Comparison of ENCODE assay signal across 24 cellular contexts in the genomic region with DNA sequence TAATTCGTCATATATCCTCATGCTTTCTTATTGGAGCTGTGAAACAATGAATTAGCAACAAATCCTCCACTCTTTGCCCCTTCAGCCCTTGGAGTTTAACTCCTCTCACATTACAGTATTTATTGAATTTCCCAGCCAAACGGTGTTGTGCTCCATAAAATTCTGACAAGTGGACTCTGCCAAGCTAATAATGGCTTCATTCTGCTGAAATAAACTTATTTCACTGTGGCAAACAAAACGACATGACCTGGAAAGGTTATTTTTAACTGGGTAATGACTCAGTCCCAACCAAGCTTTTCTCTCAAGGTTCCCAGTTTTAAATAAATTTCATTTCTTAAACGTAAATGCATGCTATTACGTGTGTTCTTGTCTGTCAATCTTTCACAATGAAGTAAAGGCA.
DNase-seq lines count a peak whose midpoint lies in the region; ATAC-seq and TF ChIP-seq lines count a peak whose summit lies in the region.
"Had no signal": no experiment of that assay in that cellular context is flagged by ENCODE, and none has a peak within 500 bp of the region (broad histone marks: within the 10 kb centered on the region; RNA-seq: fewer than 3 reads in every experiment).

No MANE protein-coding gene starts in this region.

- H3K4me1 ChIP-seq in osteoblast (ENCODE audit: insufficient read depth, low read length) (no peaks in the 10 kb centered on the region), aorta (ENCODE audit: control insufficient read depth in 1 of 2, insufficient read depth in 2 of 2, low read length in 2 of 2) (peaks cover 3 to 11% of the 10 kb centered on the region in 2 donors), BE2C (no peaks in the 10 kb centered on the region)

- peak overlapping the region; percentile 4 for H2AFZ ChIP-seq in osteoblast (ENCODE audit: low read length)
- H2AFZ ChIP-seq: GM23248 had no signal

- H3K79me2 ChIP-seq in osteoblast (ENCODE audit: insufficient read depth, low read length), result no peaks in the 10 kb centered on the region

- no peaks in the 10 kb centered on the region for H3K9me3 ChIP-seq in osteoblast (ENCODE audit: low read depth, low read length)
- H3K9me3 ChIP-seq in aorta (ENCODE audit: control insufficient read depth, low read length), result no peaks in the 10 kb centered on the region
- H3K9me3 ChIP-seq in BE2C, result no peaks in the 10 kb centered on the region

- 7 to 13% methylated on average over 5 of the region's 5 CpGs for WGBS in aorta, 2 donors

- peak; percentile 39 for ATAC-seq in aorta (ENCODE audit: low FRiP score)
- ATAC-seq: activated naive CD4-positive, alpha-beta T cell treated with anti-CD3 and anti-CD28 coated beads, Interleukin-2, amount 50 U/mL, for 72 hours; naive thymus-derived CD4-positive, alpha-beta T cell; stimulated activated effector memory CD8-positive, alpha-beta T cell treated with anti-CD3 and anti-CD28 coated beads, Interleukin-12 subunit alpha, Interleukin-12 subunit beta, amount 100 ng/mL, for 72 hours had no signal

- intact Hi-C loops in aorta (cut with DNase I), result loop anchor here (10.0 kb wide), 2 partner anchors 59 to 71 kb away; no protein-coding TSS in a partner anchor

- no peak overlapping the region for H3K4me3 ChIP-seq in osteoblast (ENCODE audit: insufficient read depth, low read length)
- H3K4me3 ChIP-seq in aorta (ENCODE audit: low read length in 2 of 2), result peak overlapping the region in 1 of 2 donors; percentile 64
- no peak overlapping the region for H3K4me3 ChIP-seq in BE2C (ENCODE audit: low read depth, low read length)
- H3K4me3 ChIP-seq: GM23248 had no signal

- no peaks in the 10 kb centered on the region for H3K36me3 ChIP-seq in osteoblast (ENCODE audit: insufficient read depth, low read length)
- H3K36me3 ChIP-seq in aorta (ENCODE audit: control insufficient read depth in 1 of 2, insufficient read depth in 2 of 2, low read length in 1 of 2), result no peaks in the 10 kb centered on the region
- H3K36me3 ChIP-seq in BE2C, result no peaks in the 10 kb centered on the region

- no peaks in the 10 kb centered on the region for H4K20me1 ChIP-seq in osteoblast (ENCODE audit: insufficient read depth, low read length)

- no peak overlapping the region for H3K27ac ChIP-seq in osteoblast (ENCODE audit: low read depth, low read length)
- H3K27ac ChIP-seq in aorta (ENCODE audit: low read depth in 1 of 2, low read length in 2 of 2), result peak overlapping the region; percentile 68 to 87
- H3K27ac ChIP-seq: GM23248 had no signal

- no peak for TF ChIP-seq CTCF in osteoblast (IDR thresholded peaks at IDR 0.05; ENCODE audit: extremely low read depth, low read depth, low read length)
- TF ChIP-seq CTCF in BE2C (IDR thresholded peaks at IDR 0.05; ENCODE audit: low read depth, low read length), result no peak

- DNase-seq in NCI-H446 treated with DMSO at 0.1 percent for 48 hours (lab: John Stamatoyannopoulos, UW), result peak; percentile 28
- DNase-seq in NCI-H446 (lab: John Stamatoyannopoulos, UW), result no peak
- peak; percentile 57 for DNase-seq in cerebellar cortex (ENCODE audit: low spot score)
- no peak for DNase-seq in osteoblast (ENCODE audit: insufficient read length, low spot score, missing footprints)
- DNase-seq in aorta, result no peak
- DNase-seq in BE2C, result no peak
- no peak for DNase-seq in activated CD8-positive, alpha-beta memory T cell treated with anti-CD3 and anti-CD28 coated beads, Interleukin-2, amount 50 U/mL, for 48 hours
- DNase-seq in HPDE6-E6E7 (ENCODE audit: extremely low spot score), result no peak
- DNase-seq: activated CD4-positive, alpha-beta memory T cell treated with anti-CD3 and anti-CD28 coated beads, Interleukin-2, amount 10 ng/mL, durations not matched to agents 7 days and 5 days; activated CD4-positive, alpha-beta T cell treated with anti-CD3 and anti-CD28 coated beads for 1 hour; CD4-positive, alpha-beta T cell; cerebellar nuclear complex; dorsolateral prefrontal cortex; GM23248; IMR-90; midbrain; naive thymus-derived CD4-positive, alpha-beta T cell; NCI-H226; NCI-H774; retina; RPMI8226; stimulated activated CD4-positive, alpha-beta T cell treated with anti-CD3 and anti-CD28 coated beads, Interleukin-4, amount 100 ng/mL, for 24 hours had no signal

- H3K27me3 ChIP-seq in osteoblast (ENCODE audit: insufficient read depth, low read length) (no peaks in the 10 kb centered on the region), aorta (ENCODE audit: control insufficient read depth in 1 of 2, insufficient read depth in 2 of 2, low read length in 1 of 2) (no peaks in the 10 kb centered on the region), BE2C (no peaks in the 10 kb centered on the region)
- H3K27me3 ChIP-seq: dorsolateral prefrontal cortex had no signal

- no peak overlapping the region for H3K4me2 ChIP-seq in osteoblast (ENCODE audit: insufficient read depth, low read length)

Comparison
In these comparisons a context has a peak if more than half of its experiments do, and no peak if none do; other contexts are left out.
1. DNase-seq: peak in NCI-H446 treated with DMSO at 0.1 percent for 48 hours (single experiment) and cerebellar cortex (single experiment); none in NCI-H446 (0 of 2), osteoblast (single experiment), aorta (0 of 2), BE2C (single experiment), activated CD8-positive, alpha-beta memory T cell treated with anti-CD3 and anti-CD28 coated beads, Interleukin-2, amount 50 U/mL, for 48 hours (single experiment) and HPDE6-E6E7 (single experiment).